1 cellular context compared by ENCODE assay signal in the genomic region with DNA sequence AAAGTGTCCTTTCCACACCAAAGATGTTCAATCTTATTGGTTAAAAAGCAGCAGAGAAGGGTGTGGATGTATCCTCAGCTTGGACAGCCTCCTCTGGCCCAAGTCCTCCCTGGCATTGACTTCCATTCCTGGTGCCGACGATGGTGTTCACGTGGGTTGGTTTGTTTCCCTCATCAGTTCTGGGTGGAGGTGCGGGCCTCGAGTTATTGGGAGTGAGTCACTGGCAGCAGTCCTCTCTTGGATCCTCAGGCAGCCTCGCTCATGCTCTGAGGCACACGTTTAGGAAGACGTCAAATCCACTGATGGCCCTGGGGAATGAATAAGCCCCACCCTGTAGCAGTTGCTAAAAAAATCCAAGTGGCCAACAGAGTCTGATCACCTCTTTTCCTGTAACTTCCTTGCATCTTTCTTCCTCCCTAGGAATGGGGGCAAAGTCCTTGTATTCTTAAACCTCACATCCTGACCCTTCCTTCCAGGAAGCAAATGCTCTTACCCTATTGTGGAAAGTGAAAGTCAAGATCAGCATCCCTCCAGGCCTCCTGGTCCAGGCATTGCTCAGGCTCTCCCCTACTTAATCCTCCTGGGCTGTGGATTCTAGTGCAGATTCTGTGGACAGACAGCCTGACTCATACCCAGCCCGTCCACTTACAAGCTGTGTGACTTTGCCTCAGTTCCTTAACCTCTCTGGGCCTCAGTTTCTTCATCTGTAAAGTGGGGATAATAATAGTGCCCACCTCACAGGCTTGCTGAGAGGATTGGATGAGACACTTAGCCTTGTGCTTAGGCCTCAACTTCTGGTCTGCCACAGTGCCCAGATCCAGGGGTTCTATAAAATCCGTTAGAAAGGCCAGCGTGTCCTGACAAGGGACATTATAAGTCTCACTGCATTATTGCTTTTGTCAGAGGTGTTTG.
TF ChIP-seq lines count a peak whose summit lies in the region.

No MANE protein-coding gene starts in this region.

TF ChIP-seq in WTC11, 78 proteins besides CTCF, POLR2A, EP300 and RAD21 (continued from another document):
- TF ChIP-seq, protein P1, sequence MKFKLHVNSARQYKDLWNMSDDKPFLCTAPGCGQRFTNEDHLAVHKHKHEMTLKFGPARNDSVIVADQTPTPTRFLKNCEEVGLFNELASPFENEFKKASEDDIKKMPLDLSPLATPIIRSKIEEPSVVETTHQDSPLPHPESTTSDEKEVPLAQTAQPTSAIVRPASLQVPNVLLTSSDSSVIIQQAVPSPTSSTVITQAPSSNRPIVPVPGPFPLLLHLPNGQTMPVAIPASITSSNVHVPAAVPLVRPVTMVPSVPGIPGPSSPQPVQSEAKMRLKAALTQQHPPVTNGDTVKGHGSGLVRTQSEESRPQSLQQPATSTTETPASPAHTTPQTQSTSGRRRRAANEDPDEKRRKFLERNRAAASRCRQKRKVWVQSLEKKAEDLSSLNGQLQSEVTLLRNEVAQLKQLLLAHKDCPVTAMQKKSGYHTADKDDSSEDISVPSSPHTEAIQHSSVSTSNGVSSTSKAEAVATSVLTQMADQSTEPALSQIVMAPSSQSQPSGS (CRISPR knock-in tag; IDR thresholded peaks at IDR 0.05; ENCODE audit: borderline replicate concordance, low read depth), result no peak
- TF ChIP-seq, protein P2, sequence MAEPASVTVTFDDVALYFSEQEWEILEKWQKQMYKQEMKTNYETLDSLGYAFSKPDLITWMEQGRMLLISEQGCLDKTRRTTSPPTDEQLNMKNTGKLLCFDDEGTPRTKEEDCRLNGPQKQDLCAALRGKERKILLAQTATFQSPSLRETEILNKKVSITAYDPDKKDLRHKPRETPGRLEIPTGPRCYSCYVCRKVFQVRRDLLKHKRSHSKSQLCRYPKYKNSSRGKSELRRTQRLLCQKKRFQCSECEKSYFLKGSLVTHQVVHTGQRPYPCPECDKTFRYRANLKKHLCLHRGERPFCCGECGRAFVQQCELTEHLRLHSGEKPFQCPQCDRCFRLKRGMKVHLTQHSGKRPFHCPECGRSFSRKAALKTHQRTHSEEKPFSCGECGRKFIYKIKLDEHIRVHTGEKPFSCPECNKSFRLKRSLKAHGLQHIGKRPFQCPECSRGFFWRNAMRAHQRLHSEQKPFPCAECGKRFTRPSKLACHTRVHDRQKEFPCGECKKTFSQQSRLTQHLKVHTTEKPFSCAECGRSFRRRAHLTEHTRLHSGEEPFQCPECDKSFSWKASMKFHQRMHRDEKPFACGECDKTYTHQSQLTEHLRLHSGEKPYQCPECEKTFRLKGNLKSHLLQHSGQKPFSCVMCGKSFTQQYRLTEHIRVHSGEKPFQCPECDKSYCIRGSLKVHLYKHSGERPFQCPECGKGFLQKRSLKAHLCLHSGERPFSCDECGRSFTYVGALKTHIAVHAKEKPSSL (CRISPR knock-in tag; conservative IDR thresholded peaks at IDR 0.05), result no peak
- TF ChIP-seq, protein P3, sequence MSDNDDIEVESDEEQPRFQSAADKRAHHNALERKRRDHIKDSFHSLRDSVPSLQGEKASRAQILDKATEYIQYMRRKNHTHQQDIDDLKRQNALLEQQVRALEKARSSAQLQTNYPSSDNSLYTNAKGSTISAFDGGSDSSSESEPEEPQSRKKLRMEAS (CRISPR knock-in tag; IDR thresholded peaks at IDR 0.05), result no peak; the same call in 1 of the 2 replicates
- TF ChIP-seq EMX1 (CRISPR knock-in tag; IDR thresholded peaks at IDR 0.05) (no peak), ZBTB21 (CRISPR knock-in tag; IDR thresholded peaks at IDR 0.05; ENCODE audit: borderline replicate concordance) (peak; percentile 52; the same call in 1 of the 2 replicates), SOX15 (CRISPR knock-in tag; IDR thresholded peaks at IDR 0.05) (no peak), ZNF423 (CRISPR knock-in tag; IDR thresholded peaks at IDR 0.05) (no peak), ELF4 (CRISPR knock-in tag; IDR thresholded peaks at IDR 0.05; ENCODE audit: low read depth) (no peak), SMAD4 (CRISPR knock-in tag; IDR thresholded peaks at IDR 0.05) (no peak), ZNF671 (CRISPR knock-in tag; IDR thresholded peaks at IDR 0.05) (no peak), IRF2 (CRISPR knock-in tag; IDR thresholded peaks at IDR 0.05; ENCODE audit: borderline replicate concordance, low read depth) (no peak), GTF2I (CRISPR knock-in tag; conservative IDR thresholded peaks at IDR 0.05) (0 out of 2 replicates have a peak, but pooled peaks have one; percentile 50), CREM (CRISPR knock-in tag; IDR thresholded peaks at IDR 0.05) (no peak), NR3C1 (CRISPR knock-in tag; conservative IDR thresholded peaks at IDR 0.05; ENCODE audit: low read depth) (0 out of 2 replicates have a peak, but pooled peaks have one; percentile 19), JAZF1 (CRISPR knock-in tag; IDR thresholded peaks at IDR 0.05) (no peak), HMGA2 (CRISPR knock-in tag; IDR thresholded peaks at IDR 0.05) (no peak)
- TF ChIP-seq, protein P4, sequence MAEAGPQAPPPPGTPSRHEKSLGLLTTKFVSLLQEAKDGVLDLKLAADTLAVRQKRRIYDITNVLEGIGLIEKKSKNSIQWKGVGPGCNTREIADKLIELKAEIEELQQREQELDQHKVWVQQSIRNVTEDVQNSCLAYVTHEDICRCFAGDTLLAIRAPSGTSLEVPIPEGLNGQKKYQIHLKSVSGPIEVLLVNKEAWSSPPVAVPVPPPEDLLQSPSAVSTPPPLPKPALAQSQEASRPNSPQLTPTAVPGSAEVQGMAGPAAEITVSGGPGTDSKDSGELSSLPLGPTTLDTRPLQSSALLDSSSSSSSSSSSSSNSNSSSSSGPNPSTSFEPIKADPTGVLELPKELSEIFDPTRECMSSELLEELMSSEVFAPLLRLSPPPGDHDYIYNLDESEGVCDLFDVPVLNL (CRISPR knock-in tag; IDR thresholded peaks at IDR 0.05; ENCODE audit: borderline replicate concordance, low read depth), result no peak
- TF ChIP-seq, protein P5, sequence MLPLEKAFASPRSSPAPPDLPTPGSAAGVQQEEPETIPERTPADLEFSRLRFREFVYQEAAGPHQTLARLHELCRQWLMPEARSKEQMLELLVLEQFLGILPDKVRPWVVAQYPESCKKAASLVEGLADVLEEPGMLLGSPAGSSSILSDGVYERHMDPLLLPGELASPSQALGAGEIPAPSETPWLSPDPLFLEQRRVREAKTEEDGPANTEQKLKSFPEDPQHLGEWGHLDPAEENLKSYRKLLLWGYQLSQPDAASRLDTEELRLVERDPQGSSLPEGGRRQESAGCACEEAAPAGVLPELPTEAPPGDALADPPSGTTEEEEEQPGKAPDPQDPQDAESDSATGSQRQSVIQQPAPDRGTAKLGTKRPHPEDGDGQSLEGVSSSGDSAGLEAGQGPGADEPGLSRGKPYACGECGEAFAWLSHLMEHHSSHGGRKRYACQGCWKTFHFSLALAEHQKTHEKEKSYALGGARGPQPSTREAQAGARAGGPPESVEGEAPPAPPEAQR (CRISPR knock-in tag; IDR thresholded peaks at IDR 0.05), result no peak
- TF ChIP-seq, protein P6, sequence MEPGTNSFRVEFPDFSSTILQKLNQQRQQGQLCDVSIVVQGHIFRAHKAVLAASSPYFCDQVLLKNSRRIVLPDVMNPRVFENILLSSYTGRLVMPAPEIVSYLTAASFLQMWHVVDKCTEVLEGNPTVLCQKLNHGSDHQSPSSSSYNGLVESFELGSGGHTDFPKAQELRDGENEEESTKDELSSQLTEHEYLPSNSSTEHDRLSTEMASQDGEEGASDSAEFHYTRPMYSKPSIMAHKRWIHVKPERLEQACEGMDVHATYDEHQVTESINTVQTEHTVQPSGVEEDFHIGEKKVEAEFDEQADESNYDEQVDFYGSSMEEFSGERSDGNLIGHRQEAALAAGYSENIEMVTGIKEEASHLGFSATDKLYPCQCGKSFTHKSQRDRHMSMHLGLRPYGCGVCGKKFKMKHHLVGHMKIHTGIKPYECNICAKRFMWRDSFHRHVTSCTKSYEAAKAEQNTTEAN (CRISPR knock-in tag; IDR thresholded peaks at IDR 0.05), result no peak
- TF ChIP-seq, protein P7, sequence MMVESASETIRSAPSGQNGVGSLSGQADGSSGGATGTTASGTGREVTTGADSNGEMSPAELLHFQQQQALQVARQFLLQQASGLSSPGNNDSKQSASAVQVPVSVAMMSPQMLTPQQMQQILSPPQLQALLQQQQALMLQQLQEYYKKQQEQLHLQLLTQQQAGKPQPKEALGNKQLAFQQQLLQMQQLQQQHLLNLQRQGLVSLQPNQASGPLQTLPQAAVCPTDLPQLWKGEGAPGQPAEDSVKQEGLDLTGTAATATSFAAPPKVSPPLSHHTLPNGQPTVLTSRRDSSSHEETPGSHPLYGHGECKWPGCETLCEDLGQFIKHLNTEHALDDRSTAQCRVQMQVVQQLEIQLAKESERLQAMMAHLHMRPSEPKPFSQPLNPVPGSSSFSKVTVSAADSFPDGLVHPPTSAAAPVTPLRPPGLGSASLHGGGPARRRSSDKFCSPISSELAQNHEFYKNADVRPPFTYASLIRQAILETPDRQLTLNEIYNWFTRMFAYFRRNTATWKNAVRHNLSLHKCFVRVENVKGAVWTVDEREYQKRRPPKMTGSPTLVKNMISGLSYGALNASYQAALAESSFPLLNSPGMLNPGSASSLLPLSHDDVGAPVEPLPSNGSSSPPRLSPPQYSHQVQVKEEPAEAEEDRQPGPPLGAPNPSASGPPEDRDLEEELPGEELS (CRISPR knock-in tag; IDR thresholded peaks at IDR 0.05), result peak; percentile 40; the same call in 1 of the 2 replicates
- TF ChIP-seq, protein P8, sequence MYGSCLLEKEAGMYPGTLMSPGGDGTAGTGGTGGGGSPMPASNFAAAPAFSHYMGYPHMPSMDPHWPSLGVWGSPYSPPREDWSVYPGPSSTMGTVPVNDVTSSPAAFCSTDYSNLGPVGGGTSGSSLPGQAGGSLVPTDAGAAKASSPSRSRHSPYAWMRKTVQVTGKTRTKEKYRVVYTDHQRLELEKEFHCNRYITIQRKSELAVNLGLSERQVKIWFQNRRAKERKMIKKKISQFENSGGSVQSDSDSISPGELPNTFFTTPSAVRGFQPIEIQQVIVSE (CRISPR knock-in tag; IDR thresholded peaks at IDR 0.05; ENCODE audit: borderline replicate concordance), result no peak
